In genomic region chr17:44585315-44585714, GRCh38 we compare ENCODE assay signal across 17 cellular contexts.
"Had no signal": no experiment of that assay in that cellular context is flagged by ENCODE, and none has a peak within 500 bp of the region (broad histone marks: within the 10 kb centered on the region; RNA-seq: fewer than 3 reads in every experiment).

No MANE protein-coding gene starts in this region.

- H3K9ac ChIP-seq: parathyroid adenoma had no signal

- DNase-seq: activated CD4-positive, alpha-beta T cell treated with anti-CD3 and anti-CD28 coated beads for 1 hour; activated CD4-positive, alpha-beta T cell treated with anti-CD3 and anti-CD28 coated beads, Interleukin-2, amount 50 U/mL, for 48 hours; activated effector memory CD4-positive, alpha-beta T cell treated with anti-CD3 and anti-CD28 coated beads, Interleukin-2, amount 50 U/mL, for 16 hours; activated T-cell treated with anti-CD3 and anti-CD28 coated beads, Interleukin-2, amount 50 U/mL, for 4 hours; amniotic stem cell; central memory CD4-positive, alpha-beta T cell; effector CD4-positive, alpha-beta T cell; esophagus squamous epithelium; hypothalamus; stimulated activated CD4-positive, alpha-beta T cell treated with anti-CD3 and anti-CD28 coated beads, Interleukin-12 subunit alpha, Interleukin-12 subunit beta, amount 100 ng/mL, for 4 hours; tibial artery had no signal

- H3K4me3 ChIP-seq: coronary artery, esophagus squamous epithelium, tibial artery had no signal

- H3K4me1 ChIP-seq: parathyroid adenoma had no signal

- H3K4me3 Mint-ChIP-seq: activated T-cell treated with anti-CD3 and anti-CD28 coated beads, Interleukin-2, amount 50 U/mL, for 4 hours; brain; stimulated activated memory B cell treated with anti-CD40 and anti-IgM and Interleukin-4, amounts not matched to agents 10 μg/mL and 1 μg/mL and 100 μg/mL, for 72 hours had no signal

- FAIRE-seq: endothelial cell of umbilical vein had no signal

- H2AFZ ChIP-seq: parathyroid adenoma had no signal

- H3K79me2 ChIP-seq: parathyroid adenoma had no signal

- H3K9me3 Mint-ChIP-seq: activated naive CD4-positive, alpha-beta T cell treated with anti-CD3 and anti-CD28 coated beads, Interleukin-2, amount 50 U/mL, for 72 hours; activated T-cell treated with anti-CD3 and anti-CD28 coated beads, Interleukin-2, amount 50 U/mL, for 4 hours; stimulated activated memory B cell treated with anti-CD40 and anti-IgM and Interleukin-4, amounts not matched to agents 10 μg/mL and 1 μg/mL and 100 μg/mL, for 72 hours had no signal

- H3K27me3 ChIP-seq: tibial artery had no signal

- H3K27ac ChIP-seq: esophagus squamous epithelium, parathyroid adenoma had no signal

- H3K4me1 Mint-ChIP-seq: stimulated activated memory B cell treated with anti-CD40 and anti-IgM and Interleukin-4, amounts not matched to agents 10 μg/mL and 1 μg/mL and 100 μg/mL, for 72 hours had no signal

- H3K9me3 ChIP-seq: esophagus squamous epithelium, tibial artery had no signal

- ATAC-seq: activated naive CD4-positive, alpha-beta T cell treated with anti-CD3 and anti-CD28 coated beads, Interleukin-2, amount 50 U/mL, for 72 hours; stimulated activated memory B cell treated with anti-CD40 and anti-IgM and Interleukin-4, amounts not matched to agents 10 μg/mL and 1 μg/mL and 100 μg/mL, for 72 hours had no signal

- H3K36me3 ChIP-seq: esophagus squamous epithelium, tibial artery had no signal

- H3K36me3 Mint-ChIP-seq: activated naive CD4-positive, alpha-beta T cell treated with anti-CD3 and anti-CD28 coated beads, Interleukin-2, amount 50 U/mL, for 72 hours; brain; stimulated activated memory B cell treated with anti-CD40 and anti-IgM and Interleukin-4, amounts not matched to agents 10 μg/mL and 1 μg/mL and 100 μg/mL, for 72 hours had no signal

- H3K27ac Mint-ChIP-seq: activated naive CD4-positive, alpha-beta T cell treated with anti-CD3 and anti-CD28 coated beads, Interleukin-2, amount 50 U/mL, for 72 hours; stimulated activated memory B cell treated with anti-CD40 and anti-IgM and Interleukin-4, amounts not matched to agents 10 μg/mL and 1 μg/mL and 100 μg/mL, for 72 hours had no signal
